Comparison of ENCODE assay signal across 23 cellular contexts in genomic region chr5:177604656-177605055, GRCh38. TPM values are rescaled to one million over a fixed set of nuclear protein-coding genes. Genes with fewer than 3 reads are reported as not detected.
DNase-seq lines count a peak whose midpoint lies in the region; ATAC-seq and TF ChIP-seq lines count a peak whose summit lies in the region.
"Had no signal": no experiment of that assay in that cellular context is flagged by ENCODE, and none has a peak within 500 bp of the region (broad histone marks: within the 10 kb centered on the region; RNA-seq: fewer than 3 reads in every experiment).

No MANE protein-coding gene starts in this region.

- intact Hi-C loops in Calu3 (cut with micrococcal nuclease; ENCODE audit: unreplicated experiment) = no loop called here
- intact Hi-C loops in sciatic nerve (cut with DNase I) = no loop called here
- intact Hi-C loops in PC-3 (cut with micrococcal nuclease) = no loop called here

- no peaks in the 10 kb centered on the region for H3K27me3 ChIP-seq in BLaER1
- no peaks in the 10 kb centered on the region for H3K27me3 ChIP-seq in duodenal mucosa (ENCODE audit: control insufficient read depth in 1 of 2, insufficient read depth in 2 of 2, low read length in 2 of 2)
- no peaks in the 10 kb centered on the region for H3K27me3 ChIP-seq in PC-3 (ENCODE audit: low read length)
- H3K27me3 ChIP-seq: BLaER1 treated with 17β-estradiol and CSF1 and Interleukin-3, amounts not matched to agents 10 nM and 100 nM; Peyer's patch; SJCRH30 had no signal

- DNase-seq in Calu3 = no peak
- DNase-seq in sciatic nerve (ENCODE audit: low spot score) = peak; percentile 38
- DNase-seq in mesothelial cell of epicardium (ENCODE audit: low spot score in 2 of 2, unreplicated experiment in 2 of 2) = no peak
- no peak for DNase-seq in PC-3
- no peak for DNase-seq in ACHN
- DNase-seq: CD8-positive, alpha-beta T cell; DMS153; GM23248; H9; KBM-7; NCI-H1092 treated with DMSO at 0.1 percent for 48 hours; NCI-H2029 treated with DMSO at 0.1 percent for 48 hours; NCI-H226; NCI-H510A treated with DMSO at 0.1 percent for 48 hours; NCI-H774; NK-92 treated with Interleukin-12 subunit alpha and Interleukin-12 subunit beta, amount 100 ng/mL, for 24 hours; Peyer's patch; SJCRH30 had no signal

- H3K9ac ChIP-seq in BLaER1 = 0 out of 2 replicates have a peak overlapping the region, but pooled peaks have one; percentile 10
- peak overlapping the region; percentile 22 to 61 for H3K9ac ChIP-seq in duodenal mucosa (ENCODE audit: low read depth in 1 of 2, low read length in 2 of 2)
- H3K9ac ChIP-seq in PC-3 (ENCODE audit: low read length) = no peak overlapping the region
- H3K9ac ChIP-seq: GM23248 had no signal

- peaks cover 48% of the 10 kb centered on the region for H3K4me1 ChIP-seq in BLaER1
- peaks cover 37 to 49% of the 10 kb centered on the region in 2 donors for H3K4me1 ChIP-seq in duodenal mucosa (ENCODE audit: control insufficient read depth in 1 of 2, insufficient read depth in 2 of 2, low read length in 2 of 2)
- peaks cover 6% of the 10 kb centered on the region; the same call in 1 of the 2 replicates for H3K4me1 ChIP-seq in PC-3 (ENCODE audit: insufficient read depth, low read length)

- H3K4me3 Mint-ChIP-seq in Calu3 (ENCODE audit: low read depth, unreplicated experiment) = peak overlapping the region; percentile 6
- H3K4me3 Mint-ChIP-seq in mesothelial cell of epicardium = no peak overlapping the region
- H3K4me3 Mint-ChIP-seq: CD8-positive, alpha-beta T cell had no signal

- no peak overlapping the region for H3K4me2 ChIP-seq in BLaER1
- no peak overlapping the region for H3K4me2 ChIP-seq in PC-3 (ENCODE audit: low read length)
- H3K4me2 ChIP-seq: BLaER1 treated with 17β-estradiol and CSF1 and Interleukin-3, amounts not matched to agents 10 nM and 100 nM had no signal

- H3K9me3 ChIP-seq in BLaER1 = no peaks in the 10 kb centered on the region
- H3K9me3 ChIP-seq in duodenal mucosa (ENCODE audit: control insufficient read depth in 1 of 2, low read length in 2 of 2) = no peaks in the 10 kb centered on the region
- H3K9me3 ChIP-seq in PC-3 (ENCODE audit: low read length) = no peaks in the 10 kb centered on the region
- H3K9me3 ChIP-seq: BLaER1 treated with 17β-estradiol and CSF1 and Interleukin-3, amounts not matched to agents 10 nM and 100 nM; Peyer's patch; SJCRH30 had no signal

- H3F3A ChIP-seq in PC-3 (ENCODE audit: low read length, unreplicated experiment) = no peaks in the 10 kb centered on the region

- no peaks in the 10 kb centered on the region for H3K9me3 Mint-ChIP-seq in Calu3 (ENCODE audit: low read depth, unreplicated experiment)
- no peaks in the 10 kb centered on the region for H3K9me3 Mint-ChIP-seq in mesothelial cell of epicardium
- H3K9me3 Mint-ChIP-seq: CD8-positive, alpha-beta T cell; H9 had no signal

- CTCF ChIA-PET in Calu3 (lab: Charles Lee) (no interaction called here), PC-3 (lab: Charles Lee) (no interaction called here)

- no peaks in the 10 kb centered on the region for H3K9me2 ChIP-seq in PC-3 (replicated peaks; ENCODE audit: low read length)

- peaks cover 16% of the 10 kb centered on the region for H3K79me2 ChIP-seq in PC-3 (ENCODE audit: low read length)

- no peak for ATAC-seq in sciatic nerve
- ATAC-seq in PC-3 = no peak
- ATAC-seq: CD8-positive, alpha-beta T cell; HepG2 had no signal

- H3K4me1 Mint-ChIP-seq in Calu3 (ENCODE audit: low read depth, unreplicated experiment) (peaks cover 18% of the 10 kb centered on the region), mesothelial cell of epicardium (peaks cover 15% of the 10 kb centered on the region)

- H3K36me3 ChIP-seq in BLaER1 (peaks cover 40% of the 10 kb centered on the region; the same call in 1 of the 2 replicates), duodenal mucosa (ENCODE audit: control insufficient read depth in 1 of 2, insufficient read depth in 2 of 2, low read length in 2 of 2) (peaks cover 3 to 23% of the 10 kb centered on the region in 2 donors), PC-3 (ENCODE audit: low read depth, low read length) (no peaks in the 10 kb centered on the region)
- H3K36me3 ChIP-seq: Peyer's patch, SJCRH30 had no signal

- POLR2A ChIA-PET in PC-3 (lab: Charles Lee; ENCODE audit: unreplicated experiment) = no interaction called here

- no peak overlapping the region for H3K4me3 ChIP-seq in BLaER1
- H3K4me3 ChIP-seq in duodenal mucosa (ENCODE audit: low read depth in 1 of 2, low read length in 2 of 2) = peak overlapping the region; percentile 37 to 58
- no peak overlapping the region for H3K4me3 ChIP-seq in PC-3 (ENCODE audit: low read length)
- H3K4me3 ChIP-seq: BLaER1 treated with 17β-estradiol and CSF1 and Interleukin-3, amounts not matched to agents 10 nM and 100 nM; GM23248; Peyer's patch; SJCRH30 had no signal

- H3K36me3 Mint-ChIP-seq in Calu3 (ENCODE audit: insufficient read depth, unreplicated experiment) = peaks cover 39% of the 10 kb centered on the region
- H3K36me3 Mint-ChIP-seq in mesothelial cell of epicardium = no peaks in the 10 kb centered on the region

- in situ Hi-C loops in ACHN (cut with HindIII; ENCODE audit: low pct_ligation_motif_present, low pct_unique_long_range_greater_than_20kb, low sequenced_read_pairs) = no loop called here

- H4K20me1 ChIP-seq in BLaER1 = no peaks in the 10 kb centered on the region
- no peaks in the 10 kb centered on the region for H4K20me1 ChIP-seq in PC-3 (ENCODE audit: low read length)

- H3K27ac Mint-ChIP-seq in Calu3 (ENCODE audit: unreplicated experiment) = peak overlapping the region; percentile 42
- H3K27ac Mint-ChIP-seq in mesothelial cell of epicardium = no peak overlapping the region
- H3K27ac Mint-ChIP-seq: CD8-positive, alpha-beta T cell; H9 had no signal

- TF ChIP-seq CTCF in Calu3 (IDR thresholded peaks at IDR 0.05; ENCODE audit: unreplicated experiment) (no peak), mesothelial cell of epicardium (IDR thresholded peaks at IDR 0.05; ENCODE audit: unreplicated experiment) (no peak), PC-3 (conservative IDR thresholded peaks at IDR 0.05; ENCODE audit: low read depth, low read length) (no peak)

- H2AFZ ChIP-seq in PC-3 (ENCODE audit: low read length) = no peak overlapping the region
- H2AFZ ChIP-seq: GM23248 had no signal

- no peaks in the 10 kb centered on the region for H3K27me3 Mint-ChIP-seq in Calu3 (ENCODE audit: unreplicated experiment)
- no peaks in the 10 kb centered on the region for H3K27me3 Mint-ChIP-seq in mesothelial cell of epicardium (ENCODE audit: low read depth)

- no peak overlapping the region for H3K27ac ChIP-seq in BLaER1
- H3K27ac ChIP-seq in duodenal mucosa (ENCODE audit: low read depth, low read length) = no peak overlapping the region
- no peak overlapping the region for H3K27ac ChIP-seq in PC-3 (ENCODE audit: low read length)
- H3K27ac ChIP-seq: BLaER1 treated with 17β-estradiol and CSF1 and Interleukin-3, amounts not matched to agents 10 nM and 100 nM; GM23248; HL-60; SJCRH30 had no signal

- BruUV-seq in Calu3 (replicated peaks; lab: Mats Ljungman, UMichigan) = no TSS peak
- no TSS peak for BruUV-seq in PC-3 (replicated peaks; lab: Mats Ljungman, UMichigan)

RNA-seq across cellular contexts. Expression of gene B4GALT7, which starts 4.7 kb away (rescaled TPM):
- 48.8 and 55.7 TPM in 2 replicates for total RNA-seq in Calu3 (2022)
- total RNA-seq in sciatic nerve = 16.5 TPM
- 37.4 to 42.0 TPM (median 39.8 TPM) in 3 replicates for total RNA-seq in mesothelial cell of epicardium
- total RNA-seq in PC-3 (2014; rRNA removed) = 33.8 and 41.6 TPM in 2 replicates

RNA-seq across cellular contexts. Expression of gene TMED9, which starts 12.7 kb away (rescaled TPM):
- total RNA-seq in Calu3 (2022) (275 and 294 TPM in 2 replicates), sciatic nerve (81.0 TPM), mesothelial cell of epicardium (146 to 157 TPM (median 151 TPM) in 3 replicates), PC-3 (2014; rRNA removed) (217 and 261 TPM in 2 replicates)

RNA-seq across cellular contexts. Expression of gene FAM193B, which starts 50.3 kb away (rescaled TPM):
- total RNA-seq in Calu3 (2022) = 92.0 and 97.0 TPM in 2 replicates
- total RNA-seq in sciatic nerve = 113 TPM
- total RNA-seq in mesothelial cell of epicardium = 126 to 128 TPM (median 128 TPM) in 3 replicates
- 33.9 and 41.1 TPM in 2 replicates for total RNA-seq in PC-3 (2014; rRNA removed)

Comparison
In these comparisons a context has a peak if more than half of its experiments do, and no peak if none do; other contexts are left out.
1. H3K4me3 ChIP-seq: peak in duodenal mucosa (2 of 2); none in BLaER1 (single experiment) and PC-3 (single experiment).